Comparison of ENCODE assay signal across 17 cellular contexts in genomic region chr11:134398644-134399292, GRCh38. TPM values are rescaled to one million over a fixed set of nuclear protein-coding genes. Genes with fewer than 3 reads are reported as not detected.
DNase-seq lines count a peak whose midpoint lies in the region; ATAC-seq and TF ChIP-seq lines count a peak whose summit lies in the region.
"Had no signal": no experiment of that assay in that cellular context is flagged by ENCODE, and none has a peak within 500 bp of the region (broad histone marks: within the 10 kb centered on the region; RNA-seq: fewer than 3 reads in every experiment).

No MANE protein-coding gene starts in this region.

- TF ChIP-seq RAD21 in SK-N-SH (IDR thresholded peaks at IDR 0.05; ENCODE audit: low read length), result no peak

- H3K9me3 Mint-ChIP-seq in neural crest cell, result no peaks in the 10 kb centered on the region

- H3K9ac ChIP-seq in SK-N-SH, result no peak overlapping the region

- H3K27ac ChIP-seq in SK-N-SH (ENCODE audit: low read depth in 2 of 2, low read length in 1 of 2), result no peak overlapping the region

- no peaks in the 10 kb centered on the region for H3K27me3 ChIP-seq in SK-N-SH (ENCODE audit: insufficient read depth)

- no peak overlapping the region for H2AFZ ChIP-seq in SK-N-SH (ENCODE audit: low read depth)

- H3K27me3 Mint-ChIP-seq in neural crest cell (ENCODE audit: low read depth), result no peaks in the 10 kb centered on the region

- H3F3A ChIP-seq in SK-N-SH (replicated peaks; ENCODE audit: insufficient read depth), result no peaks in the 10 kb centered on the region

- H3K4me1 Mint-ChIP-seq in neural crest cell, result peaks cover 5% of the 10 kb centered on the region
- H3K4me1 Mint-ChIP-seq: CD4-positive, CD25-positive, alpha-beta regulatory T cell had no signal

- no peak; a peak in 1 of 4 replicates for TF ChIP-seq EP300 in SK-N-SH (IDR thresholded peaks at IDR 0.05; ENCODE audit: borderline replicate concordance in 1 of 2, low read depth in 1 of 2, low read length in 1 of 2)

- 16% methylated on average over 5 of the region's 13 CpGs for WGBS in SK-N-SH (ENCODE audit: low lambda C conversion rate)

- CTCF ChIA-PET in SK-N-SH (lab: Yijun Ruan, JAX), result interaction anchor here (0.7 to 1.0 kb wide), 3 partner anchors 17 to 180 kb away, joined by 3 read pairs; no protein-coding TSS in a partner anchor

- no peak overlapping the region for H3K4me3 Mint-ChIP-seq in neural crest cell
- H3K4me3 Mint-ChIP-seq: CD4-positive, CD25-positive, alpha-beta regulatory T cell had no signal

- H3K4me2 ChIP-seq in SK-N-SH, result no peak overlapping the region

- peaks cover 0 to 15% of the 10 kb centered on the region in 2 experiments; a peak in 1 of 4 replicates for H3K4me1 ChIP-seq in SK-N-SH (ENCODE audit: control insufficient read depth in 1 of 2, insufficient read depth in 2 of 2, low read depth in 1 of 2, low read length in 1 of 2)

- no peaks in the 10 kb centered on the region for H3K9me3 ChIP-seq in SK-N-SH

- no peak overlapping the region for H3K4me3 ChIP-seq in SK-N-SH (ENCODE audit: low read depth in 2 of 2, low read length in 1 of 2)

- H3K36me3 ChIP-seq in SK-N-SH (replicated peaks in 1 of 2; ENCODE audit: control insufficient read depth in 1 of 2, insufficient read depth in 2 of 2, low read length in 1 of 2), result no peaks in the 10 kb centered on the region

- H3K79me2 ChIP-seq in SK-N-SH (ENCODE audit: insufficient read depth), result no peaks in the 10 kb centered on the region

- no peaks in the 10 kb centered on the region for H3K9me2 ChIP-seq in SK-N-SH

- ATAC-seq in SK-N-SH treated with all-trans-retinoic acid at 6 μM for 48 hours (no peak), GM19395 (IDR thresholded peaks at IDR 0.05; ENCODE audit: unreplicated experiment) (no peak), HG03342 (IDR thresholded peaks at IDR 0.05; ENCODE audit: unreplicated experiment) (no peak)

- TF ChIP-seq CTCF in SK-N-SH (IDR thresholded peaks at IDR 0.05) (no peak), neural crest cell (conservative IDR thresholded peaks at IDR 0.05) (no peak)

- peak overlapping the region; percentile 27 for H3K27ac Mint-ChIP-seq in neural crest cell (ENCODE audit: unreplicated experiment)

- DNase-seq in SK-N-SH, result peak; percentile 79
- peak; percentile 70 for DNase-seq in globus pallidus (ENCODE audit: low spot score)
- no peak for DNase-seq in neural crest cell (ENCODE audit: low read depth, low spot score)
- no peak for DNase-seq in stimulated activated CD4-positive, alpha-beta T cell treated with anti-CD3 and anti-CD28 coated beads, Interleukin-1b, Interleukin-23, amount 100 ng/mL, for 48 hours
- no peak for DNase-seq in H4 (ENCODE audit: low spot score)
- DNase-seq: Calu3; CD4-positive, CD25-positive, alpha-beta regulatory T cell; DND-41; GDM1; KG1; NCI-H1048; NCI-H1694 treated with DMSO at 0.1 percent for 48 hours; SHP77 treated with DMSO at 0.1 percent for 48 hours had no signal

- H3K36me3 Mint-ChIP-seq in neural crest cell (ENCODE audit: low read depth), result peaks cover 10% of the 10 kb centered on the region
- H3K36me3 Mint-ChIP-seq: CD4-positive, CD25-positive, alpha-beta regulatory T cell had no signal

- POLR2A ChIA-PET in SK-N-SH (lab: Yijun Ruan, JAX), result interaction anchor here (1.0 to 1.2 kb wide), 3 partner anchors 13 to 99 kb away, joined by 3 to 5 read pairs (median 3); partner anchors contain the start of gene B3GAT1

- no peaks in the 10 kb centered on the region for H4K20me1 ChIP-seq in SK-N-SH (ENCODE audit: insufficient read depth)

TF ChIP-seq in SK-N-SH, 30 proteins besides CTCF, POLR2A, EP300 and RAD21:
- TF ChIP-seq CHD2 (IDR thresholded peaks at IDR 0.05; ENCODE audit: low read length, partially characterized antibody) (no peak), GATA2 (CRISPR knock-in tag; IDR thresholded peaks at IDR 0.05) (peak; percentile 78), SMC3 (IDR thresholded peaks at IDR 0.05; ENCODE audit: low read depth, low read length) (no peak), ZBTB33 (IDR thresholded peaks at IDR 0.05; ENCODE audit: borderline replicate concordance, low read depth) (no peak), FOXJ3 (CRISPR knock-in tag; IDR thresholded peaks at IDR 0.05) (peak; percentile 35; the same call in 1 of the 2 replicates)
TF ChIP-seq in SK-N-SH: peak in this region for 2.

TF ChIP-seq in SK-N-SH treated with all-trans-retinoic acid at 6 μM for 48 hours, 23 proteins besides CTCF, POLR2A, EP300 and RAD21 (continues in another document):
- no peak for TF ChIP-seq ARNTL (CRISPR knock-in tag; IDR thresholded peaks at IDR 0.05; ENCODE audit: borderline replicate concordance, low read depth)
- TF ChIP-seq ZFP3 (CRISPR knock-in tag; IDR thresholded peaks at IDR 0.05), result no peak
- TF ChIP-seq TOX (CRISPR knock-in tag; IDR thresholded peaks at IDR 0.05; ENCODE audit: borderline replicate concordance), result no peak
- TF ChIP-seq PATZ1 (CRISPR knock-in tag; IDR thresholded peaks at IDR 0.05; ENCODE audit: borderline replicate concordance), result no peak
- TF ChIP-seq ESRRG (CRISPR knock-in tag; IDR thresholded peaks at IDR 0.05), result no peak
- no peak for TF ChIP-seq GLIS3 (CRISPR knock-in tag; IDR thresholded peaks at IDR 0.05)
- TF ChIP-seq ZC3H10 (CRISPR knock-in tag; IDR thresholded peaks at IDR 0.05), result no peak
- no peak for TF ChIP-seq SNAI2 (CRISPR knock-in tag; IDR thresholded peaks at IDR 0.05)
- TF ChIP-seq TCF4 (CRISPR knock-in tag; IDR thresholded peaks at IDR 0.05; ENCODE audit: borderline replicate concordance), result no peak
- no peak for TF ChIP-seq TSHZ2 (CRISPR knock-in tag; IDR thresholded peaks at IDR 0.05)
- no peak for TF ChIP-seq ZNF8 (CRISPR knock-in tag; IDR thresholded peaks at IDR 0.05)
- TF ChIP-seq ISL1 (CRISPR knock-in tag; IDR thresholded peaks at IDR 0.05), result no peak
- TF ChIP-seq PPARA (CRISPR knock-in tag; IDR thresholded peaks at IDR 0.05; ENCODE audit: borderline replicate concordance), result no peak
- no peak for TF ChIP-seq ZFP30 (CRISPR knock-in tag; IDR thresholded peaks at IDR 0.05)
- TF ChIP-seq CREB5 (CRISPR knock-in tag; IDR thresholded peaks at IDR 0.05; ENCODE audit: low read depth), result no peak

RNA-seq across cellular contexts. Expression of gene B3GAT1, which starts 13.3 kb away (rescaled TPM):
- polyA plus RNA-seq in SK-N-SH (2012; rRNA removed), result 0.15 and 0.16 TPM in 2 replicates
- 0.09 and 0.51 TPM in 2 replicates for polyA plus RNA-seq in SK-N-SH (2012; cell fraction: cytosol; rRNA removed)
- 0.67 and 1.2 TPM in 2 replicates for polyA plus RNA-seq in SK-N-SH (2012; cell fraction: nucleus; rRNA removed)
- total RNA-seq in neural crest cell, result 31.8 and 32.3 TPM in 2 replicates
- 2.2 and 2.6 TPM in 2 replicates for total RNA-seq in H4 (2014; rRNA removed; shearing (Covaris generic))
- total RNA-seq: M059J had no signal
- polyA plus RNA-seq: CD4-positive, CD25-positive, alpha-beta regulatory T cell had no signal

Comparison
In these comparisons a context has a peak if more than half of its experiments do, and no peak if none do; other contexts are left out.
1. DNase-seq: peak in SK-N-SH (single experiment) and globus pallidus (single experiment); none in neural crest cell (single experiment), stimulated activated CD4-positive, alpha-beta T cell treated with anti-CD3 and anti-CD28 coated beads, Interleukin-1b, Interleukin-23, amount 100 ng/mL, for 48 hours (single experiment) and H4 (single experiment).